ENCODE assay signal across 8 cellular contexts in genomic region chr4:140523370-140523856, GRCh38. TPM values are rescaled to one million over a fixed set of nuclear protein-coding genes. Genes with fewer than 3 reads are reported as not detected.
DNase-seq lines count a peak whose midpoint lies in the region; ATAC-seq, FAIRE-seq and TF ChIP-seq lines count a peak whose summit lies in the region.

No MANE protein-coding gene starts in this region.

- TF ChIP-seq EP300 in transverse colon (IDR thresholded peaks at IDR 0.05; ENCODE audit: low read depth): no peak

- 12 to 14% methylated on average over 6 to 8 of the region's 8 CpGs for WGBS in transverse colon (ENCODE audit: low coverage in 1 of 2), 2 donors

- no peak overlapping the region for H3K9ac ChIP-seq in kidney (ENCODE audit: low read length in 2 of 2)

- peak; percentile 54 for FAIRE-seq in GM18507 (lab: Jason Lieb, UNC)
- no peak for FAIRE-seq in kidney (lab: Jason Lieb, UNC)

- intact Hi-C loops in kidney (cut with DNase I): no loop called here
- intact Hi-C loops in transverse colon (cut with DNase I; ENCODE audit: low total_unique reads): no loop called here
- intact Hi-C loops in posterior vena cava (cut with DNase I): no loop called here

- H3K4me3 ChIP-seq in WERI-Rb-1 (ENCODE audit: low read depth, low read length) (peak overlapping the region; percentile 62), kidney (ENCODE audit: low read length in 2 of 2) (peak overlapping the region; percentile 62 to 87), transverse colon (peak overlapping the region; percentile 1 to 97 (median 80))

- no peaks in the 10 kb centered on the region for H3K27me3 ChIP-seq in WERI-Rb-1 (ENCODE audit: insufficient read depth, low read depth, severe bottlenecking)
- H3K27me3 ChIP-seq in transverse colon: no peaks in the 10 kb centered on the region

- no peaks in the 10 kb centered on the region for H3K9me3 ChIP-seq in WERI-Rb-1 (ENCODE audit: severe bottlenecking)
- H3K9me3 ChIP-seq in kidney (ENCODE audit: control insufficient read depth in 1 of 2, low read length in 2 of 2): no peaks in the 10 kb centered on the region
- no peaks in the 10 kb centered on the region for H3K9me3 ChIP-seq in transverse colon

- TF ChIP-seq POLR2A in transverse colon (IDR thresholded peaks at IDR 0.05): no peak

- H3K4me1 ChIP-seq in kidney (ENCODE audit: control insufficient read depth in 1 of 2, insufficient read depth in 1 of 2, low read depth in 1 of 2, low read length in 2 of 2): peaks cover 2 to 6% of the 10 kb centered on the region in 2 donors
- peaks cover 0 to 21% (median 5%) of the 10 kb centered on the region in 4 donors for H3K4me1 ChIP-seq in transverse colon

- TF ChIP-seq CTCF in WERI-Rb-1 (IDR thresholded peaks at IDR 0.05; ENCODE audit: low read depth, low read length) (no peak), kidney (IDR thresholded peaks at IDR 0.05; ENCODE audit: borderline replicate concordance, extremely low read depth, insufficient read depth) (no peak), transverse colon (IDR thresholded peaks at IDR 0.05) (no peak), GM13976 (IDR thresholded peaks at IDR 0.05; ENCODE audit: borderline replicate concordance, control extremely low read depth, extremely low read depth, insufficient read depth, missing control alignments) (no peak)

- in situ Hi-C loops in transverse colon (cut with MboI; ENCODE audit: low pct_ligation_motif_present in 1 of 4, low pct_unique_long_range_greater_than_20kb in 1 of 4, low sequenced_read_pairs in 3 of 4) (no loop called here), GM13976 (cut with MboI; ENCODE audit: low sequenced_read_pairs, unreplicated experiment) (no loop called here)

- DNase-seq in GM18507 (ENCODE audit: extremely low spot score, insufficient read length, low read depth): no peak
- no peak for DNase-seq in WERI-Rb-1
- DNase-seq in kidney: no peak
- no peak for DNase-seq in transverse colon
- DNase-seq in glomerular visceral epithelial cell (ENCODE audit: extremely low spot score): no peak
- DNase-seq in posterior vena cava (ENCODE audit: low spot score): no peak
- DNase-seq in GM13976 (ENCODE audit: low spot score): no peak

- peaks cover 7% of the 10 kb centered on the region for H3K36me3 ChIP-seq in WERI-Rb-1
- peaks cover 6% of the 10 kb centered on the region in 2 donors for H3K36me3 ChIP-seq in kidney (ENCODE audit: control insufficient read depth in 1 of 2, insufficient read depth in 2 of 2, low read length in 2 of 2)
- H3K36me3 ChIP-seq in transverse colon: peaks cover 0 to 9% (median 0%) of the 10 kb centered on the region in 4 donors

- H3K27ac ChIP-seq in WERI-Rb-1: no peak overlapping the region
- H3K27ac ChIP-seq in kidney (ENCODE audit: low read depth in 2 of 2, low read length in 2 of 2): no peak overlapping the region
- H3K27ac ChIP-seq in transverse colon: peak overlapping the region; percentile 20 to 94 (median 94)

- peak; percentile 3 for ATAC-seq in HG02588 (IDR thresholded peaks at IDR 0.05; ENCODE audit: unreplicated experiment)

RNA-seq across cellular contexts. Expression of gene ELMOD2, which starts 0.6 kb away (rescaled TPM):
- total RNA-seq in kidney (25.6 TPM), transverse colon (100 to 1,000 TPM in 1 of 4 donors, 10 to 100 TPM in 2, 1 to 10 TPM in 1; 2.4 to 112 (median 35.4) TPM), posterior vena cava (10 to 100 TPM; 21.8 to 24.3 TPM)
- 13.3 TPM for polyA plus RNA-seq in kidney (ENCODE audit: insufficient read depth, low read depth, low replicate concordance)

RNA-seq across cellular contexts. Expression of gene MGAT4D, which starts 25.3 kb away (rescaled TPM):
- total RNA-seq in kidney (not detected), transverse colon (not detected), posterior vena cava (not detected)
- polyA plus RNA-seq in kidney (ENCODE audit: insufficient read depth, low read depth, low replicate concordance): not detected

RNA-seq across cellular contexts. Expression of gene UCP1, which starts 45.3 kb away (rescaled TPM):
- total RNA-seq in kidney: not detected
- not detected for polyA plus RNA-seq in kidney (ENCODE audit: insufficient read depth, low read depth, low replicate concordance)
- total RNA-seq in transverse colon: not detected
- not detected for total RNA-seq in posterior vena cava

Comparison
In these comparisons a context has a peak if more than half of its experiments do, and no peak if none do; other contexts are left out.
1. H3K27ac ChIP-seq: peak in transverse colon (4 of 4); none in WERI-Rb-1 (single experiment) and kidney (0 of 2).
2. Peak in every context shown above with its lines, with median percentiles within 50 percentile points of each other: H3K4me3 ChIP-seq.